1 cellular context compared by ENCODE assay signal in the genomic region with DNA sequence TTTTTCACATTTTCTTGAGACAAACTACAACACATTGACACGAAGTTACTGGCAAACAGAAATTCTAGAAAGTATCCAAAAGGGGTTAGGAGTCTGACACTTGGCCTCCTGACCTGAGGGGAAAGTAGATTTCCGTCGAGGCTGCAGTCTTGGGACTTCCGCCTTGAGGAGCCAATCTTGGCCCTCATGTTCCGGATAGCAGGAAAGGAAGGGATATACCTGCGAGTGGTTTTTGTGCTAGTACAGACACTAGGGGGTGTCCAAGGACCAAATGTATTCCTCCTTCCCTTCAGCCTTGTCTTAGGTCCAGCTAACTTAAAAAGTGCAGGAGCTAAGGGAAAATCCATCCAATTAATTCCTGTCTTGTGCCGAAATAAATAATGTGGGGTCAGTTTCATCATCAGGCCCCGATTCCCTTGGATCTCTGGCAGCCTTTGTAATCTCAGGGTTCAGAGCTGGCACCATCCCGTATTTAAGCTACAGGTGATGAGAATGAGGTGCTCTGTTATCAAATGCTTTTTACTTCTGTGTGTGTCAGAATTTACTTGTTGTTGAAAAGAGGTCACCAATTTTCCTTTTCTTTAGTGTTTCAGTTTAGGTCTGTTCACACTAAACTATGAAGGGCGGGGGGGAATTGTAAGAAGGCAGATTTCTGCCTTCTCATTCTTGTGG.
TF ChIP-seq lines count a peak whose summit lies in the region.

No MANE protein-coding gene starts in this region.

TF ChIP-seq in K562, 482 proteins besides CTCF, POLR2A, EP300 and RAD21 (continued from another document and continues in another):
- TF ChIP-seq, protein P1, sequence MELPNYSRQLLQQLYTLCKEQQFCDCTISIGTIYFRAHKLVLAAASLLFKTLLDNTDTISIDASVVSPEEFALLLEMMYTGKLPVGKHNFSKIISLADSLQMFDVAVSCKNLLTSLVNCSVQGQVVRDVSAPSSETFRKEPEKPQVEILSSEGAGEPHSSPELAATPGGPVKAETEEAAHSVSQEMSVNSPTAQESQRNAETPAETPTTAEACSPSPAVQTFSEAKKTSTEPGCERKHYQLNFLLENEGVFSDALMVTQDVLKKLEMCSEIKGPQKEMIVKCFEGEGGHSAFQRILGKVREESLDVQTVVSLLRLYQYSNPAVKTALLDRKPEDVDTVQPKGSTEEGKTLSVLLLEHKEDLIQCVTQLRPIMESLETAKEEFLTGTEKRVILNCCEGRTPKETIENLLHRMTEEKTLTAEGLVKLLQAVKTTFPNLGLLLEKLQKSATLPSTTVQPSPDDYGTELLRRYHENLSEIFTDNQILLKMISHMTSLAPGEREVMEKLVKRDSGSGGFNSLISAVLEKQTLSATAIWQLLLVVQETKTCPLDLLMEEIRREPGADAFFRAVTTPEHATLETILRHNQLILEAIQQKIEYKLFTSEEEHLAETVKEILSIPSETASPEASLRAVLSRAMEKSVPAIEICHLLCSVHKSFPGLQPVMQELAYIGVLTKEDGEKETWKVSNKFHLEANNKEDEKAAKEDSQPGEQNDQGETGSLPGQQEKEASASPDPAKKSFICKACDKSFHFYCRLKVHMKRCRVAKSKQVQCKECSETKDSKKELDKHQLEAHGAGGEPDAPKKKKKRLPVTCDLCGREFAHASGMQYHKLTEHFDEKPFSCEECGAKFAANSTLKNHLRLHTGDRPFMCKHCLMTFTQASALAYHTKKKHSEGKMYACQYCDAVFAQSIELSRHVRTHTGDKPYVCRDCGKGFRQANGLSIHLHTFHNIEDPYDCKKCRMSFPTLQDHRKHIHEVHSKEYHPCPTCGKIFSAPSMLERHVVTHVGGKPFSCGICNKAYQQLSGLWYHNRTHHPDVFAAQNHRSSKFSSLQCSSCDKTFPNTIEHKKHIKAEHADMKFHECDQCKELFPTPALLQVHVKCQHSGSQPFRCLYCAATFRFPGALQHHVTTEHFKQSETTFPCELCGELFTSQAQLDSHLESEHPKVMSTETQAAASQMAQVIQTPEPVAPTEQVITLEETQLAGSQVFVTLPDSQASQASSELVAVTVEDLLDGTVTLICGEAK (IDR thresholded peaks at IDR 0.05), result peak; percentile 66; the same call in 1 of the 2 replicates
- TF ChIP-seq, protein P1 (CRISPR knock-in tag; IDR thresholded peaks at IDR 0.05), result no peak
- TF ChIP-seq KDM5B (IDR thresholded peaks at IDR 0.05; ENCODE audit: insufficient replicate concordance, low read depth, low read length), result no peak
- TF ChIP-seq, protein P2, sequence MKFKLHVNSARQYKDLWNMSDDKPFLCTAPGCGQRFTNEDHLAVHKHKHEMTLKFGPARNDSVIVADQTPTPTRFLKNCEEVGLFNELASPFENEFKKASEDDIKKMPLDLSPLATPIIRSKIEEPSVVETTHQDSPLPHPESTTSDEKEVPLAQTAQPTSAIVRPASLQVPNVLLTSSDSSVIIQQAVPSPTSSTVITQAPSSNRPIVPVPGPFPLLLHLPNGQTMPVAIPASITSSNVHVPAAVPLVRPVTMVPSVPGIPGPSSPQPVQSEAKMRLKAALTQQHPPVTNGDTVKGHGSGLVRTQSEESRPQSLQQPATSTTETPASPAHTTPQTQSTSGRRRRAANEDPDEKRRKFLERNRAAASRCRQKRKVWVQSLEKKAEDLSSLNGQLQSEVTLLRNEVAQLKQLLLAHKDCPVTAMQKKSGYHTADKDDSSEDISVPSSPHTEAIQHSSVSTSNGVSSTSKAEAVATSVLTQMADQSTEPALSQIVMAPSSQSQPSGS (CRISPR knock-in tag; IDR thresholded peaks at IDR 0.05), result no peak
- TF ChIP-seq ZNF133 (CRISPR knock-in tag; IDR thresholded peaks at IDR 0.05), result no peak
- TF ChIP-seq KLF16 (IDR thresholded peaks at IDR 0.05), result peak; percentile 53; the same call in 1 of the 2 replicates
- TF ChIP-seq, protein P3, sequence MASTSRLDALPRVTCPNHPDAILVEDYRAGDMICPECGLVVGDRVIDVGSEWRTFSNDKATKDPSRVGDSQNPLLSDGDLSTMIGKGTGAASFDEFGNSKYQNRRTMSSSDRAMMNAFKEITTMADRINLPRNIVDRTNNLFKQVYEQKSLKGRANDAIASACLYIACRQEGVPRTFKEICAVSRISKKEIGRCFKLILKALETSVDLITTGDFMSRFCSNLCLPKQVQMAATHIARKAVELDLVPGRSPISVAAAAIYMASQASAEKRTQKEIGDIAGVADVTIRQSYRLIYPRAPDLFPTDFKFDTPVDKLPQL (IDR thresholded peaks at IDR 0.05; ENCODE audit: extremely low read depth, insufficient read length), result no peak
- TF ChIP-seq SMAD4 (CRISPR knock-in tag; conservative IDR thresholded peaks at IDR 0.05), result 0 out of 2 replicates have a peak, but pooled peaks have one; percentile 24
- no peak for TF ChIP-seq SRSF3 (IDR thresholded peaks at IDR 0.05; ENCODE audit: insufficient read depth, low read length)
- TF ChIP-seq, protein P4, sequence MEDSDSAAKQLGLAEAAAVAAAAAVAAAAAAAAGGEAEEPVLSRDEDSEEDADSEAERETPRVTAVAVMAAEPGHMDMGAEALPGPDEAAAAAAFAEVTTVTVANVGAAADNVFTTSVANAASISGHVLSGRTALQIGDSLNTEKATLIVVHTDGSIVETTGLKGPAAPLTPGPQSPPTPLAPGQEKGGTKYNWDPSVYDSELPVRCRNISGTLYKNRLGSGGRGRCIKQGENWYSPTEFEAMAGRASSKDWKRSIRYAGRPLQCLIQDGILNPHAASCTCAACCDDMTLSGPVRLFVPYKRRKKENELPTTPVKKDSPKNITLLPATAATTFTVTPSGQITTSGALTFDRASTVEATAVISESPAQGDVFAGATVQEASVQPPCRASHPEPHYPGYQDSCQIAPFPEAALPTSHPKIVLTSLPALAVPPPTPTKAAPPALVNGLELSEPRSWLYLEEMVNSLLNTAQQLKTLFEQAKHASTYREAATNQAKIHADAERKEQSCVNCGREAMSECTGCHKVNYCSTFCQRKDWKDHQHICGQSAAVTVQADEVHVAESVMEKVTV (CRISPR knock-in tag; IDR thresholded peaks at IDR 0.05), result peak; percentile 93
- peak in 1 of 2 experiments; percentile 87; a peak in 1 of 3 replicates for TF ChIP-seq CBX3 (IDR thresholded peaks at IDR 0.05; ENCODE audit: borderline replicate concordance in 1 of 2, low read length in 2 of 2)
- TF ChIP-seq, protein P5, sequence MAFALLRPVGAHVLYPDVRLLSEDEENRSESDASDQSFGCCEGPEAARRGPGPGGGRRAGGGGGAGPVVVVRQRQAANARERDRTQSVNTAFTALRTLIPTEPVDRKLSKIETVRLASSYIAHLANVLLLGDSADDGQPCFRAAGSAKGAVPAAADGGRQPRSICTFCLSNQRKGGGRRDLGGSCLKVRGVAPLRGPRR (CRISPR knock-in tag; IDR thresholded peaks at IDR 0.05), result no peak
- peak in 1 of 2 experiments; percentile 65; a peak in 1 of 4 replicates for TF ChIP-seq MAZ (CRISPR knock-in tag; conservative IDR thresholded peaks at IDR 0.05 in 1 of 2, IDR thresholded peaks at IDR 0.05 in 1 of 2)
- TF ChIP-seq, protein P6, sequence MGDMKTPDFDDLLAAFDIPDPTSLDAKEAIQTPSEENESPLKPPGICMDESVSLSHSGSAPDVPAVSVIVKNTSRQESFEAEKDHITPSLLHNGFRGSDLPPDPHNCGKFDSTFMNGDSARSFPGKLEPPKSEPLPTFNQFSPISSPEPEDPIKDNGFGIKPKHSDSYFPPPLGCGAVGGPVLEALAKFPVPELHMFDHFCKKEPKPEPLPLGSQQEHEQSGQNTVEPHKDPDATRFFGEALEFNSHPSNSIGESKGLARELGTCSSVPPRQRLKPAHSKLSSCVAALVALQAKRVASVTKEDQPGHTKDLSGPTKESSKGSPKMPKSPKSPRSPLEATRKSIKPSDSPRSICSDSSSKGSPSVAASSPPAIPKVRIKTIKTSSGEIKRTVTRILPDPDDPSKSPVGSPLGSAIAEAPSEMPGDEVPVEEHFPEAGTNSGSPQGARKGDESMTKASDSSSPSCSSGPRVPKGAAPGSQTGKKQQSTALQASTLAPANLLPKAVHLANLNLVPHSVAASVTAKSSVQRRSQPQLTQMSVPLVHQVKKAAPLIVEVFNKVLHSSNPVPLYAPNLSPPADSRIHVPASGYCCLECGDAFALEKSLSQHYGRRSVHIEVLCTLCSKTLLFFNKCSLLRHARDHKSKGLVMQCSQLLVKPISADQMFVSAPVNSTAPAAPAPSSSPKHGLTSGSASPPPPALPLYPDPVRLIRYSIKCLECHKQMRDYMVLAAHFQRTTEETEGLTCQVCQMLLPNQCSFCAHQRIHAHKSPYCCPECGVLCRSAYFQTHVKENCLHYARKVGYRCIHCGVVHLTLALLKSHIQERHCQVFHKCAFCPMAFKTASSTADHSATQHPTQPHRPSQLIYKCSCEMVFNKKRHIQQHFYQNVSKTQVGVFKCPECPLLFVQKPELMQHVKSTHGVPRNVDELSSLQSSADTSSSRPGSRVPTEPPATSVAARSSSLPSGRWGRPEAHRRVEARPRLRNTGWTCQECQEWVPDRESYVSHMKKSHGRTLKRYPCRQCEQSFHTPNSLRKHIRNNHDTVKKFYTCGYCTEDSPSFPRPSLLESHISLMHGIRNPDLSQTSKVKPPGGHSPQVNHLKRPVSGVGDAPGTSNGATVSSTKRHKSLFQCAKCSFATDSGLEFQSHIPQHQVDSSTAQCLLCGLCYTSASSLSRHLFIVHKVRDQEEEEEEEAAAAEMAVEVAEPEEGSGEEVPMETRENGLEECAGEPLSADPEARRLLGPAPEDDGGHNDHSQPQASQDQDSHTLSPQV (IDR thresholded peaks at IDR 0.05), result peak; percentile 61; the same call in 1 of the 2 replicates
- TF ChIP-seq MYC (IDR thresholded peaks at IDR 0.05; ENCODE audit: low read depth, low read length), result 0 out of 2 replicates have a peak, but pooled peaks have one; percentile 17
- no peak for TF ChIP-seq MYC (CRISPR knock-in tag; IDR thresholded peaks at IDR 0.05; ENCODE audit: borderline replicate concordance, low read depth)
- TF ChIP-seq EHMT2 (IDR thresholded peaks at IDR 0.05), result peak; percentile 24; the same call in 1 of the 2 replicates
